In genomic region chr3:71148455-71149060, GRCh38 we compare ENCODE assay signal across 10 cellular contexts.
"Had no signal": no experiment of that assay in that cellular context is flagged by ENCODE, and none has a peak within 500 bp of the region (broad histone marks: within the 10 kb centered on the region; RNA-seq: fewer than 3 reads in every experiment).

No MANE protein-coding gene starts in this region.

- H3K9me3 Mint-ChIP-seq: activated CD4-positive, alpha-beta T cell treated with anti-CD3 and anti-CD28 coated beads, Interleukin-2, amount 10 ng/mL, durations not matched to agents 24 days and 14 days; activated naive CD4-positive, alpha-beta T cell treated with anti-CD3 and anti-CD28 coated beads, Interleukin-2, amount 10 ng/mL, durations not matched to agents 7 days and 5 days; activated T-helper 2 cell treated with anti-CD3 and anti-CD28 coated beads, Interferon-gamma antibody, Interleukin-2, Interleukin-4, amounts not matched to agents 10 μg/mL and 5 μg/mL and 100 μg/mL, durations not matched to agents 14 hours and 24 hours and 36 hours; neural crest cell had no signal

- H3K36me3 Mint-ChIP-seq: activated naive CD4-positive, alpha-beta T cell treated with anti-CD3 and anti-CD28 coated beads, Interleukin-2, amount 10 ng/mL, durations not matched to agents 7 days and 5 days had no signal

- H3K27ac Mint-ChIP-seq: activated CD4-positive, alpha-beta T cell treated with anti-CD3 and anti-CD28 coated beads, Interleukin-2, amount 10 ng/mL, durations not matched to agents 24 days and 14 days; activated naive CD4-positive, alpha-beta T cell treated with anti-CD3 and anti-CD28 coated beads, Interleukin-2, amount 10 ng/mL, durations not matched to agents 7 days and 5 days; activated T-helper 2 cell treated with anti-CD3 and anti-CD28 coated beads, Interferon-gamma antibody, Interleukin-2, Interleukin-4, amounts not matched to agents 10 μg/mL and 5 μg/mL and 100 μg/mL, durations not matched to agents 14 hours and 24 hours and 36 hours had no signal

- H3K27me3 Mint-ChIP-seq: activated CD4-positive, alpha-beta T cell treated with anti-CD3 and anti-CD28 coated beads, Interleukin-2, amount 10 ng/mL, durations not matched to agents 24 days and 14 days; activated naive CD4-positive, alpha-beta T cell treated with anti-CD3 and anti-CD28 coated beads, Interleukin-2, amount 10 ng/mL, durations not matched to agents 7 days and 5 days had no signal

- DNase-seq: activated CD4-positive, alpha-beta T cell treated with anti-CD3 and anti-CD28 coated beads, Interleukin-2, amount 10 ng/mL, durations not matched to agents 24 days and 14 days; activated naive CD4-positive, alpha-beta T cell treated with anti-CD3 and anti-CD28 coated beads, Interleukin-2, amount 10 ng/mL, durations not matched to agents 7 days and 5 days; activated T-cell treated with anti-CD3 and anti-CD28 coated beads for 4 hours; dorsolateral prefrontal cortex; stimulated activated CD4-positive, alpha-beta T cell treated with anti-CD3 and anti-CD28 coated beads, Interleukin-15, amount 100 ng/mL, for 24 hours; stimulated activated CD4-positive, alpha-beta T cell treated with anti-CD3 and anti-CD28 coated beads, Interleukin-4, amount 100 ng/mL, for 24 hours; T-helper 1 cell; tibial artery had no signal

- H3K4me3 Mint-ChIP-seq: activated CD4-positive, alpha-beta T cell treated with anti-CD3 and anti-CD28 coated beads, Interleukin-2, amount 10 ng/mL, durations not matched to agents 24 days and 14 days; activated naive CD4-positive, alpha-beta T cell treated with anti-CD3 and anti-CD28 coated beads, Interleukin-2, amount 10 ng/mL, durations not matched to agents 7 days and 5 days; neural crest cell had no signal
